8 cellular contexts compared by ENCODE assay signal in the genomic region with DNA sequence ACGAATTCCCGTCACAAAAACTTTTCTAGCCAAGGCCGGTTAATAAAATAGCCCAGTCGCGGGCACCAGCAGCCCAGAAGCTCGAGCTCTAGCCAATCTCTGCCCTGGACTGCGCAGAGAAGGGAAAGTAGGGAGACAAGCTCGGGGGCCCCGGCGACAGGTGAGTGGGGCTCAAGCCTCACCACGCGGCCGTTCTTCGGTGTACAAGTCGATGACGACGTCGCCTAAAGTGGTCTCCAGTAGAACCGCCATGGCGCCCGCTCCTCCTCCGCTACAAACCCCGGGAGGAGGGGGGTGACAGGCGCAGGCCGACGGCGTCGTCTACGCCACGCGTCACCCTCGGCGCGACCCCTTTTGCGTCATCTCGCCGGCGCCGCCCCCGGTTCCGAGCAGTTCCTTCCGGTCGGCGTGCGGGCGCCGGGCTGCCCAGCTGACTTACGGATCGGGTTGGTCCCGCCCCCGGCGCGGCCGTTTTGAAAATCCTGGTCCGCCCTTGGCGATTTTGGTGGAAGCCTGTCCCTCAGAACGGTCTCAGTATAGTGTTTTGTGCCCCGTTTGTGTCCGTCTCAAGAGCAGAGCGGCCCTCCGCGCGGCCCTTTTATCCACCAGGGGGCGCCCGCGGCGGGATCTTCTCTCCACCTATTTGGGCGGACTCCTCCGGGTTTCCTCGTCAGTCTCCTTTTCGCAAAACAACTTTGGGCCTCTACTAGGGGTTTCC. TPM values are rescaled to one million over a fixed set of nuclear protein-coding genes. Genes with fewer than 3 reads are reported as not detected.
DNase-seq lines count a peak whose midpoint lies in the region; TF ChIP-seq lines count a peak whose summit lies in the region.

Gene PPIL4, minus strand, starts transcription at position 290 of the 718 bp plus-strand sequence. Its CDS starts 38 bp downstream, at position 252.

- no peak within 1 kb of the TSS for H4K5ac ChIP-seq in H9 (ENCODE audit: insufficient read length, low read depth, low read length)

- H3K4me2 ChIP-seq in H9 (ENCODE audit: insufficient read depth, insufficient read length, low read length) (peak within 1 kb of the TSS; percentile 81), neural progenitor cell (peak within 1 kb of the TSS; percentile 88)

- peak within 1 kb of the TSS; percentile 83 for H2BK120ac ChIP-seq in H9 (ENCODE audit: low read depth, low read length, poor library complexity, severe bottlenecking)

- H3K4ac ChIP-seq in H9 (ENCODE audit: low read depth, low read length), result peak within 1 kb of the TSS; percentile 59; the same call in 1 of the 2 replicates

- H3T11ph ChIP-seq in H9 (ENCODE audit: low read length), result peak within 1 kb of the TSS; percentile 1

- H3K27me3 ChIP-seq in H9 (ENCODE audit: insufficient read depth, low read length) (no peaks in the 10 kb centered on the region), neural progenitor cell (peaks cover 26% of the 10 kb centered on the region)

- H3K23ac ChIP-seq in H9 (ENCODE audit: insufficient read length, low read depth, low read length), result peak within 1 kb of the TSS; percentile 24

- H3K36me3 ChIP-seq in neural progenitor cell, result no peaks in the 10 kb centered on the region

- H2BK15ac ChIP-seq in H9 (ENCODE audit: low read depth, low read length), result no peak within 1 kb of the TSS

- H2AK5ac ChIP-seq in H9 (ENCODE audit: insufficient read length, low read length), result no peak within 1 kb of the TSS

- H4K91ac ChIP-seq in H9 (ENCODE audit: insufficient read length, low read depth, low read length), result peak within 1 kb of the TSS; percentile 54

- H3K18ac ChIP-seq in H9 (ENCODE audit: insufficient read length, low read depth, low read length), result peak within 1 kb of the TSS; percentile 98

- H2BK5ac ChIP-seq in H9 (ENCODE audit: insufficient read length, low read length), result no peak within 1 kb of the TSS

- H3K36me3 Mint-ChIP-seq in H9 (ENCODE audit: insufficient read depth in 1 of 3, low read depth in 3 of 3), result peaks cover 0 to 2% (median under 1%) of the 10 kb centered on the region in 3 experiments; a peak in 3 of 7 replicates
- peaks cover under 1% of the 10 kb centered on the region for H3K36me3 Mint-ChIP-seq in neural progenitor cell

- peaks cover 7% of the 10 kb centered on the region for H3K79me1 ChIP-seq in H9 (ENCODE audit: insufficient read depth, low read depth, low read length, poor library complexity, severe bottlenecking)

- H3K9me3 ChIP-seq in H9 (ENCODE audit: control insufficient read depth, low read depth, low read length), result no peaks in the 10 kb centered on the region
- no peaks in the 10 kb centered on the region for H3K9me3 ChIP-seq in neural progenitor cell (ENCODE audit: low read depth)

- peak within 1 kb of the TSS; percentile 93 for H3K9ac ChIP-seq in H9 (ENCODE audit: extremely low read depth, insufficient read length, low read length)
- peak within 1 kb of the TSS; percentile 92 for H3K9ac ChIP-seq in neural progenitor cell

- H3K23me2 ChIP-seq in H9 (ENCODE audit: insufficient read length, low read depth, low read length, poor library complexity, severe bottlenecking), result peaks cover 8% of the 10 kb centered on the region

- peak within 1 kb of the TSS; percentile 94 for H3K14ac ChIP-seq in H9 (ENCODE audit: insufficient read depth, low read length)

- H3K27ac ChIP-seq in H9 (ENCODE audit: insufficient read length, low read depth, low read length) (peak within 1 kb of the TSS; percentile 73), neural progenitor cell (peak within 1 kb of the TSS; percentile 98)

- H3K27me3 Mint-ChIP-seq in H9 (ENCODE audit: low read depth) (peaks cover 7% of the 10 kb centered on the region), neural progenitor cell (ENCODE audit: insufficient read depth, low read depth) (peaks cover 5% of the 10 kb centered on the region)

- peaks cover 16% of the 10 kb centered on the region for H3F3A ChIP-seq in neural progenitor cell (ENCODE audit: low read depth)

- no peaks in the 10 kb centered on the region for H4K20me1 ChIP-seq in H9 (ENCODE audit: control insufficient read depth, insufficient read depth, insufficient read length)
- peaks cover 17% of the 10 kb centered on the region for H4K20me1 ChIP-seq in neural progenitor cell (ENCODE audit: low read depth)

- H2AFZ ChIP-seq in H9 (ENCODE audit: low read length) (no peak within 1 kb of the TSS), neural progenitor cell (replicated peaks) (peak within 1 kb of the TSS; percentile 94)

- peaks cover 26% of the 10 kb centered on the region for H3K79me2 ChIP-seq in H9 (ENCODE audit: insufficient read depth, low read length)
- peaks cover 49% of the 10 kb centered on the region for H3K79me2 ChIP-seq in neural progenitor cell (ENCODE audit: low read depth)

- H3K27ac Mint-ChIP-seq in H9, result peak within 1 kb of the TSS; percentile 99
- peak within 1 kb of the TSS; percentile 94 for H3K27ac Mint-ChIP-seq in neural progenitor cell

- H3K4me3 ChIP-seq in fibroblast of villous mesenchyme (ENCODE audit: low read depth, low read length), result peak within 1 kb of the TSS; percentile 100
- H3K4me3 ChIP-seq in neural progenitor cell, result peak within 1 kb of the TSS; percentile 93

- no peak within 1 kb of the TSS for H2BK12ac ChIP-seq in H9 (ENCODE audit: insufficient read length, low read depth, low read length)

- H3K9me3 Mint-ChIP-seq in H9, result no peaks in the 10 kb centered on the region; a peak in 1 of 5 replicates
- H3K9me3 Mint-ChIP-seq in neural progenitor cell, result no peaks in the 10 kb centered on the region

- H3K4me1 Mint-ChIP-seq in H9, result peaks cover 10 to 11% of the 10 kb centered on the region in 2 experiments
- H3K4me1 Mint-ChIP-seq in neural progenitor cell, result peaks cover 17% of the 10 kb centered on the region

- no peak within 1 kb of the TSS for H3K56ac ChIP-seq in H9 (ENCODE audit: insufficient read length, low read depth, low read length)

- H4K8ac ChIP-seq in H9 (replicated peaks; ENCODE audit: insufficient read length, low read depth, low read length), result no peak within 1 kb of the TSS

- TF ChIP-seq CTCF in H9 (conservative IDR thresholded peaks at IDR 0.05), result peak; percentile 99
- peak; percentile 89 for TF ChIP-seq CTCF in fibroblast of villous mesenchyme (IDR thresholded peaks at IDR 0.05; ENCODE audit: insufficient read depth, low read depth, low read length)
- peak; percentile 99 for TF ChIP-seq CTCF in neural progenitor cell (IDR thresholded peaks at IDR 0.05)

- WGBS in H9 (ENCODE audit: extremely low coverage, insufficient read length, low lambda C conversion rate), result no CpG with 5 or more reads among the region's 71 CpGs

- H3K4me1 ChIP-seq in H9 (ENCODE audit: insufficient read depth, low read length) (no peaks in the 10 kb centered on the region), neural progenitor cell (peaks cover 6% of the 10 kb centered on the region)

- peak; percentile 91 for DNase-seq in GDM1 (lab: John Stamatoyannopoulos, UW)
- peak; percentile 95 for DNase-seq in H9
- DNase-seq in M059J (ENCODE audit: low read depth), result peak; percentile 96
- peak; percentile 50 for DNase-seq in SIG-M5 (lab: John Stamatoyannopoulos, UW)
- peak; percentile 95 for DNase-seq in activated gamma-delta T cell treated with Interleukin-2 at 50 U/mL for 16 hours
- DNase-seq in fibroblast of villous mesenchyme (ENCODE audit: low read depth), result peak; percentile 95
- peak; percentile 98 for DNase-seq in neural progenitor cell (ENCODE audit: low spot score)
- peak; percentile 91 for DNase-seq in stromal cell of bone marrow (ENCODE audit: low read depth)

- H3K4me3 Mint-ChIP-seq in H9 (peak within 1 kb of the TSS; percentile 98 to 99), neural progenitor cell (peak within 1 kb of the TSS; percentile 99)

- no peak within 1 kb of the TSS for H2BK20ac ChIP-seq in H9 (ENCODE audit: low read depth, low read length, poor library complexity, severe bottlenecking)

RNA-seq across cellular contexts. Expression of gene PPIL4, which starts in this region (rescaled TPM):
- total RNA-seq in H9 (2021) (36.9 and 38.0 TPM in 2 replicates), fibroblast of villous mesenchyme (24.2 and 40.6 TPM in 2 replicates), neural progenitor cell (ENCODE audit: low replicate concordance) (41.6 and 80.6 TPM in 2 replicates)
- total RNA-seq in M059J (2014; rRNA removed; shearing (Covaris generic)), result 42.0 and 52.9 TPM in 2 replicates

Comparison
In these comparisons a context has a peak if more than half of its experiments do, and no peak if none do; other contexts are left out.
1. Peak in every context shown above with its lines: DNase-seq, H3K4me3 ChIP-seq and H3K27ac ChIP-seq.